In the genomic region with DNA sequence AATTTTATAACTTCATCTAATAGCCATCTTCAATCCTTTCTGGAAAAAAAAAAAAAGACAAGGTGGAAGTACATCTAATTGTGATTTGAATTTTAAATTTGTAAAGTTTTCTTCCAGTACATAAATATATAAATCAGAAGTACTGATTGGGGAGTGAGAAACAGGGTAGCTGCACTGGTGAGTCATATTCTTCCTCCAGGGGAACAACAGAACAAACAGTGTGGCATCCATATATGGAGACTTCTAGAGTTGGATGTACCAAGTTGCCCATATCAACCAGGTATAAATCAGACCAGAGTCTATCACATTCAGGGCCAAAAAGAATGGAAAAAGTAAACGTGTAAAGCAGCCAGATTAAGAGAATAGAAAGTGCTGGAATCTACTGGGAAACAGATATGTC, we compare ENCODE assay signal across 15 cellular contexts.
DNase-seq lines count a peak whose midpoint lies in the region; ATAC-seq and TF ChIP-seq lines count a peak whose summit lies in the region.
"Had no signal": no experiment of that assay in that cellular context is flagged by ENCODE, and none has a peak within 500 bp of the region (broad histone marks: within the 10 kb centered on the region; RNA-seq: fewer than 3 reads in every experiment).

No MANE protein-coding gene starts in this region.

- H3K4me1 ChIP-seq in PC-3 (ENCODE audit: insufficient read depth, low read length) (peaks cover 7% of the 10 kb centered on the region), tibial artery (peaks cover 0 to 38% (median 4%) of the 10 kb centered on the region in 4 donors), vagina (peaks cover 6% of the 10 kb centered on the region)

- H3K36me3 ChIP-seq in PC-3 (ENCODE audit: low read depth, low read length) (no peaks in the 10 kb centered on the region), tibial artery (no peaks in the 10 kb centered on the region), vagina (no peaks in the 10 kb centered on the region)
- H3K36me3 ChIP-seq: BLaER1 treated with 17β-estradiol and CSF1 and Interleukin-3, amounts not matched to agents 10 nM and 100 nM had no signal

- TF ChIP-seq POLR2A in vagina (IDR thresholded peaks at IDR 0.05) = no peak

- CTCF ChIA-PET in PC-3 (lab: Charles Lee) = no interaction called here

- no peaks in the 10 kb centered on the region for H3K79me2 ChIP-seq in PC-3 (ENCODE audit: low read length)

- POLR2A ChIA-PET in PC-3 (lab: Charles Lee; ENCODE audit: unreplicated experiment) = no interaction called here

- H3K27me3 ChIP-seq in PC-3 (ENCODE audit: low read length) (no peaks in the 10 kb centered on the region), tibial artery (no peaks in the 10 kb centered on the region), vagina (no peaks in the 10 kb centered on the region)
- H3K27me3 ChIP-seq: BLaER1 treated with 17β-estradiol and CSF1 and Interleukin-3, amounts not matched to agents 10 nM and 100 nM had no signal

- in situ Hi-C loops in astrocyte of the spinal cord (cut with HindIII; ENCODE audit: low sequenced_read_pairs) = no loop called here

- DNase-seq in PC-3 (peak; percentile 21), astrocyte of the spinal cord (ENCODE audit: low read depth, low spot score) (peak; percentile 15), fibroblast of mammary gland (ENCODE audit: low read depth) (peak; percentile 16), tibial artery (no peak), vagina (ENCODE audit: extremely low spot score in 2 of 2) (no peak), HPDE6-E6E7 (ENCODE audit: extremely low spot score) (no peak)
- DNase-seq: ACHN; CD4-positive, CD25-positive, alpha-beta regulatory T cell; DMS53; GF-D8; GOT3; H9 had no signal

- peak; percentile 55; the same call in 1 of the 2 replicates for ATAC-seq in PC-3
- ATAC-seq in HG02970 (IDR thresholded peaks at IDR 0.05; ENCODE audit: low FRiP score, unreplicated experiment) = no peak
- ATAC-seq: HepG2 had no signal

- 0 out of 2 replicates have a peak, but pooled peaks cover 3% of the 10 kb centered on the region for H3K9me2 ChIP-seq in PC-3 (replicated peaks; ENCODE audit: low read length)

- BruUV-seq in PC-3 (replicated peaks; lab: Mats Ljungman, UMichigan) = no TSS peak

- intact Hi-C loops in PC-3 (cut with micrococcal nuclease) = no loop called here
- intact Hi-C loops in tibial artery (cut with DNase I; ENCODE audit: low total_unique reads) = no loop called here
- intact Hi-C loops in vagina (cut with DNase I) = no loop called here

- H3K4me3 ChIP-seq in PC-3 (ENCODE audit: low read length) (no peak overlapping the region), astrocyte of the spinal cord (ENCODE audit: low read depth, low read length) (no peak overlapping the region), fibroblast of mammary gland (ENCODE audit: control insufficient read depth, low read depth, low read length) (no peak overlapping the region), tibial artery (no peak overlapping the region), vagina (no peak overlapping the region)
- H3K4me3 ChIP-seq: BLaER1 treated with 17β-estradiol and CSF1 and Interleukin-3, amounts not matched to agents 10 nM and 100 nM had no signal

- H3K9ac ChIP-seq in PC-3 (ENCODE audit: low read length) = no peak overlapping the region
- H3K9ac ChIP-seq: BLaER1 treated with 17β-estradiol and CSF1 and Interleukin-3, amounts not matched to agents 10 nM and 100 nM had no signal

- H3K4me2 ChIP-seq in PC-3 (ENCODE audit: low read length) = no peak overlapping the region
- H3K4me2 ChIP-seq: BLaER1 treated with 17β-estradiol and CSF1 and Interleukin-3, amounts not matched to agents 10 nM and 100 nM had no signal

- no peak for TF ChIP-seq CTCF in PC-3 (conservative IDR thresholded peaks at IDR 0.05; ENCODE audit: low read depth, low read length)
- no peak for TF ChIP-seq CTCF in astrocyte of the spinal cord (IDR thresholded peaks at IDR 0.05; ENCODE audit: low read depth, low read length)
- TF ChIP-seq CTCF in fibroblast of mammary gland (conservative IDR thresholded peaks at IDR 0.05; ENCODE audit: control insufficient read depth, insufficient read depth, low read depth, low read length) = no peak
- no peak for TF ChIP-seq CTCF in tibial artery (IDR thresholded peaks at IDR 0.05)
- TF ChIP-seq CTCF in vagina (IDR thresholded peaks at IDR 0.05) = no peak

- H3F3A ChIP-seq in PC-3 (ENCODE audit: low read length, unreplicated experiment) = no peaks in the 10 kb centered on the region

- H2AFZ ChIP-seq in PC-3 (ENCODE audit: low read length) = no peak overlapping the region

- H3K27ac ChIP-seq in PC-3 (ENCODE audit: low read length) (no peak overlapping the region), tibial artery (peak overlapping the region; percentile 10 to 17), vagina (no peak overlapping the region)
- H3K27ac ChIP-seq: BLaER1 treated with 17β-estradiol and CSF1 and Interleukin-3, amounts not matched to agents 10 nM and 100 nM had no signal

- no peaks in the 10 kb centered on the region for H3K9me3 ChIP-seq in PC-3 (ENCODE audit: low read length)
- H3K9me3 ChIP-seq in tibial artery = no peaks in the 10 kb centered on the region
- H3K9me3 ChIP-seq in vagina = no peaks in the 10 kb centered on the region

- H4K20me1 ChIP-seq in PC-3 (ENCODE audit: low read length) = no peaks in the 10 kb centered on the region
- H4K20me1 ChIP-seq: BLaER1 treated with 17β-estradiol and CSF1 and Interleukin-3, amounts not matched to agents 10 nM and 100 nM had no signal

Comparison
In these comparisons a context has a peak if more than half of its experiments do, and no peak if none do; other contexts are left out.
1. DNase-seq: peak in PC-3 (single experiment), astrocyte of the spinal cord (single experiment) and fibroblast of mammary gland (single experiment); none in tibial artery (0 of 2), vagina (0 of 2) and HPDE6-E6E7 (single experiment).
2. H3K27ac ChIP-seq: peak in tibial artery (2 of 2); none in PC-3 (single experiment) and vagina (single experiment).